16 cellular contexts compared by ENCODE assay signal in genomic region chr9:75053869-75054268, GRCh38. TPM values are rescaled to one million over a fixed set of nuclear protein-coding genes. Genes with fewer than 3 reads are reported as not detected.
DNase-seq lines count a peak whose midpoint lies in the region; ATAC-seq and TF ChIP-seq lines count a peak whose summit lies in the region.
"Had no signal": no experiment of that assay in that cellular context is flagged by ENCODE, and none has a peak within 500 bp of the region (broad histone marks: within the 10 kb centered on the region; RNA-seq: fewer than 3 reads in every experiment).

No MANE protein-coding gene starts in this region.

- no peak for TF ChIP-seq POLR2A in lower leg skin (IDR thresholded peaks at IDR 0.05)

- H3K4me1 Mint-ChIP-seq in natural killer cell treated with Interleukin-12 subunit alpha and Interleukin-12 subunit beta and Interleukin-15 and Interleukin-18, amount 100 ng/mL, for 72 hours (ENCODE audit: low read depth in 2 of 2) = no peaks in the 10 kb centered on the region
- H3K4me1 Mint-ChIP-seq: natural killer cell had no signal

- WGBS in psoas muscle, 3 donors = 82 to 100% (median 85%) methylated on average over 1 of the region's 1 CpG
- WGBS in lower leg skin, 2 donors = 91 to 100% methylated on average over 1 of the region's 1 CpG

- H3K36me3 ChIP-seq in psoas muscle (ENCODE audit: insufficient read depth in 1 of 2, low read depth in 1 of 2) = no peaks in the 10 kb centered on the region
- H3K36me3 ChIP-seq: HAP-1, SJSA1, spleen had no signal

- intact Hi-C loops in psoas muscle (cut with DNase I) = no loop called here
- intact Hi-C loops in lower leg skin (cut with DNase I; ENCODE audit: low total_unique reads) = no loop called here

- DNase-seq in psoas muscle (no peak), lower leg skin (ENCODE audit: low spot score in 2 of 2) (no peak), SK-N-DZ (ENCODE audit: low spot score) (no peak)
- no peak for DNase-seq in natural killer cell treated with Interleukin-12 subunit alpha and Interleukin-12 subunit beta and Interleukin-15 and Interleukin-18, amount 100 ng/mL, for 72 hours (ENCODE audit: low spot score)
- DNase-seq: activated CD4-positive, alpha-beta T cell treated with anti-CD3 and anti-CD28 coated beads for 4 hours; activated naive CD4-positive, alpha-beta T cell; natural killer cell; NCI-H446; spleen; stimulated activated CD8-positive, alpha-beta memory T cell treated with anti-CD3 and anti-CD28 coated beads, Interleukin-4, amount 100 ng/mL, for 48 hours had no signal

- H3K27ac Mint-ChIP-seq in natural killer cell treated with Interleukin-12 subunit alpha and Interleukin-12 subunit beta and Interleukin-15 and Interleukin-18, amount 100 ng/mL, for 72 hours = no peak overlapping the region
- H3K27ac Mint-ChIP-seq: natural killer cell had no signal

- no peaks in the 10 kb centered on the region for H3K27me3 Mint-ChIP-seq in natural killer cell treated with Interleukin-12 subunit alpha and Interleukin-12 subunit beta and Interleukin-15 and Interleukin-18, amount 100 ng/mL, for 72 hours

- TF ChIP-seq CTCF in psoas muscle (IDR thresholded peaks at IDR 0.05) = no peak
- no peak for TF ChIP-seq CTCF in lower leg skin (IDR thresholded peaks at IDR 0.05)

- no peak overlapping the region for H3K4me3 ChIP-seq in psoas muscle
- no peak overlapping the region for H3K4me3 ChIP-seq in lower leg skin (ENCODE audit: low read depth, poor library complexity, severe bottlenecking)
- H3K4me3 ChIP-seq: HAP-1, SJSA1, spleen had no signal

- no peak overlapping the region for H3K4me3 Mint-ChIP-seq in natural killer cell treated with Interleukin-12 subunit alpha and Interleukin-12 subunit beta and Interleukin-15 and Interleukin-18, amount 100 ng/mL, for 72 hours
- H3K4me3 Mint-ChIP-seq: natural killer cell had no signal

- no peaks in the 10 kb centered on the region for H3K4me1 ChIP-seq in psoas muscle
- H3K4me1 ChIP-seq: HAP-1, SJSA1 had no signal

- ATAC-seq in GM18498 (IDR thresholded peaks at IDR 0.05; ENCODE audit: unreplicated experiment) = peak; percentile 73
- ATAC-seq in GM19438 (IDR thresholded peaks at IDR 0.05; ENCODE audit: low read depth, unreplicated experiment) = peak; percentile 100
- ATAC-seq in HG02852 (IDR thresholded peaks at IDR 0.05; ENCODE audit: unreplicated experiment) = peak; percentile 99
- peak; percentile 96 for ATAC-seq in HG03558 (IDR thresholded peaks at IDR 0.05; ENCODE audit: extremely low read depth, unreplicated experiment)
- no peak for ATAC-seq in psoas muscle
- ATAC-seq in natural killer cell treated with Interleukin-12 subunit alpha and Interleukin-12 subunit beta and Interleukin-15 and Interleukin-18, amount 100 ng/mL, for 72 hours = no peak
- ATAC-seq: natural killer cell had no signal

- H3K27me3 ChIP-seq in psoas muscle (ENCODE audit: insufficient read depth in 3 of 3, low read length in 2 of 3) = no peaks in the 10 kb centered on the region
- H3K27me3 ChIP-seq: SJSA1, spleen had no signal

- H3K9me3 Mint-ChIP-seq in natural killer cell treated with Interleukin-12 subunit alpha and Interleukin-12 subunit beta and Interleukin-15 and Interleukin-18, amount 100 ng/mL, for 72 hours = no peaks in the 10 kb centered on the region
- H3K9me3 Mint-ChIP-seq: natural killer cell had no signal

- H3K9me3 ChIP-seq in psoas muscle = no peaks in the 10 kb centered on the region
- H3K9me3 ChIP-seq: HAP-1, SJSA1 had no signal

- H3K27ac ChIP-seq in psoas muscle = no peak overlapping the region
- H3K27ac ChIP-seq: SJSA1 had no signal

- H3K36me3 Mint-ChIP-seq in natural killer cell treated with Interleukin-12 subunit alpha and Interleukin-12 subunit beta and Interleukin-15 and Interleukin-18, amount 100 ng/mL, for 72 hours = no peaks in the 10 kb centered on the region
- H3K36me3 Mint-ChIP-seq: natural killer cell had no signal

RNA-seq across cellular contexts. Expression of gene CARNMT1, which starts 25.8 kb away (rescaled TPM):
- total RNA-seq in psoas muscle = 10 to 100 TPM in 3 of 4 donors, 1 to 10 TPM in 1; 8.6 to 16.6 (median 12.6) TPM
- 1 to 10 TPM; 3.9 to 7.6 (median 4.4) TPM for polyA plus RNA-seq in psoas muscle
- total RNA-seq in natural killer cell treated with Interleukin-12 subunit alpha and Interleukin-12 subunit beta and Interleukin-15 and Interleukin-18, amount 100 ng/mL, for 72 hours = 10 to 100 TPM; 28.7 to 30.5 TPM
- total RNA-seq in lower leg skin = 10 to 100 TPM; 17.9 to 26.2 (median 22.0) TPM
- 8.3 and 10.8 TPM in 2 replicates for polyA plus RNA-seq in SK-N-DZ (2014; cell fraction: cytosol; rRNA removed)
- polyA plus RNA-seq in SK-N-DZ (2014; cell fraction: nucleus; rRNA removed) = 8.6 and 10.0 TPM in 2 replicates

RNA-seq across cellular contexts. Expression of gene NMRK1, which starts 34.1 kb away (rescaled TPM):
- total RNA-seq in psoas muscle (10 to 100 TPM; 12.8 to 33.1 (median 24.6) TPM), lower leg skin (10 to 100 TPM; 25.7 to 43.5 (median 33.4) TPM)
- polyA plus RNA-seq in psoas muscle = 10 to 100 TPM; 10.6 to 23.9 (median 21.1) TPM
- total RNA-seq in natural killer cell treated with Interleukin-12 subunit alpha and Interleukin-12 subunit beta and Interleukin-15 and Interleukin-18, amount 100 ng/mL, for 72 hours = 10 to 100 TPM; 24.0 to 27.2 TPM
- polyA plus RNA-seq in SK-N-DZ (2014; cell fraction: cytosol; rRNA removed) = 0.82 and 1.2 TPM in 2 replicates
- polyA plus RNA-seq in SK-N-DZ (2014; cell fraction: nucleus; rRNA removed) = 0.97 and 1.9 TPM in 2 replicates

RNA-seq across cellular contexts. Expression of gene OSTF1, which starts 34.4 kb away (rescaled TPM):
- total RNA-seq in psoas muscle (10 to 100 TPM in 2 of 4 donors, 1 to 10 TPM in 2; 7.1 to 11.0 (median 9.7) TPM), lower leg skin (10 to 100 TPM; 53.5 to 64.3 (median 53.8) TPM)
- polyA plus RNA-seq in psoas muscle = 10 to 100 TPM in 2 of 3 donors, 1 to 10 TPM in 1; 9.0 to 19.2 (median 12.4) TPM
- 100 to 1,000 TPM; 144 to 184 TPM for total RNA-seq in natural killer cell treated with Interleukin-12 subunit alpha and Interleukin-12 subunit beta and Interleukin-15 and Interleukin-18, amount 100 ng/mL, for 72 hours
- 2.1 and 2.4 TPM in 2 replicates for polyA plus RNA-seq in SK-N-DZ (2014; cell fraction: cytosol; rRNA removed)
- polyA plus RNA-seq in SK-N-DZ (2014; cell fraction: nucleus; rRNA removed) = 1.3 and 1.4 TPM in 2 replicates

Comparison
In these comparisons a context has a peak if more than half of its experiments do, and no peak if none do; other contexts are left out.
1. ATAC-seq: peak in GM18498 (single experiment), GM19438 (single experiment), HG02852 (single experiment) and HG03558 (single experiment); none in psoas muscle (0 of 4) and natural killer cell treated with Interleukin-12 subunit alpha and Interleukin-12 subunit beta and Interleukin-15 and Interleukin-18, amount 100 ng/mL, for 72 hours (0 of 2).
2. RNA of gene OSTF1, which starts 34.4 kb away (total RNA-seq): 144 to 184 TPM in natural killer cell treated with Interleukin-12 subunit alpha and Interleukin-12 subunit beta and Interleukin-15 and Interleukin-18, amount 100 ng/mL, for 72 hours and 53.5 to 64.3 TPM in lower leg skin; 7.1 to 11.0 TPM in psoas muscle; every median in the first group is over 4 times any median in the second.